Comparison of ENCODE assay signal across 8 cellular contexts in genomic region chr17:5191541-5192417, GRCh38. TPM values are rescaled to one million over a fixed set of nuclear protein-coding genes. Genes with fewer than 3 reads are reported as not detected.
DNase-seq lines count a peak whose midpoint lies in the region; ATAC-seq and TF ChIP-seq lines count a peak whose summit lies in the region.

Gene ZNF594, minus strand, starts transcription at chr17:5191868. Its CDS starts 7,612 bp downstream, at chr17:5184256.

- POLR2A ChIA-PET in activated CD4-positive, alpha-beta memory T cell treated with anti-CD3 and anti-CD28 coated beads for 36 hours (lab: Charles Lee) = interaction anchor here (0.6 to 1.2 kb wide), 4 partner anchors 9 to 706 kb away, joined by 3 to 6 read pairs (median 4); no protein-coding TSS in a partner anchor

- H3K36me3 Mint-ChIP-seq in activated CD4-positive, alpha-beta memory T cell treated with anti-CD3 and anti-CD28 coated beads for 36 hours = peaks cover 40% of the 10 kb centered on the region

- peak within 1 kb of the TSS; percentile 84 to 98 for H3K4me3 ChIP-seq in duodenal mucosa (ENCODE audit: low read depth in 1 of 2, low read length in 2 of 2)
- H3K4me3 ChIP-seq in lower leg skin (ENCODE audit: low read depth, poor library complexity, severe bottlenecking) = peak within 1 kb of the TSS; percentile 84

- no peak for TF ChIP-seq POLR2A in lower leg skin (IDR thresholded peaks at IDR 0.05)

- TF ChIP-seq CTCF in lower leg skin (IDR thresholded peaks at IDR 0.05) = peak in 1 of 3 donors; percentile 34

- H3K9ac ChIP-seq in duodenal mucosa (ENCODE audit: low read depth in 1 of 2, low read length in 2 of 2) = peak within 1 kb of the TSS; percentile 79 to 80

- peaks cover 14 to 20% of the 10 kb centered on the region in 2 donors for H3K9me3 ChIP-seq in duodenal mucosa (ENCODE audit: control insufficient read depth in 1 of 2, low read length in 2 of 2)

- peaks cover 29% of the 10 kb centered on the region for H3K9me3 Mint-ChIP-seq in activated CD4-positive, alpha-beta memory T cell treated with anti-CD3 and anti-CD28 coated beads for 36 hours

- peak within 1 kb of the TSS; percentile 95 for H3K4me3 Mint-ChIP-seq in activated CD4-positive, alpha-beta memory T cell treated with anti-CD3 and anti-CD28 coated beads for 36 hours

- peaks cover 20% of the 10 kb centered on the region for H3K4me1 Mint-ChIP-seq in activated CD4-positive, alpha-beta memory T cell treated with anti-CD3 and anti-CD28 coated beads for 36 hours (ENCODE audit: low read depth)

- CTCF ChIA-PET in activated CD4-positive, alpha-beta memory T cell treated with anti-CD3 and anti-CD28 coated beads for 36 hours (lab: Charles Lee) = interaction anchor here (0.5 to 1.6 kb wide), 10 partner anchors 9 to 295 kb away, joined by 3 to 8 read pairs (median 3); partner anchors contain the start of genes DERL2 and MIS12

- H3K27me3 ChIP-seq in duodenal mucosa (ENCODE audit: control insufficient read depth in 1 of 2, insufficient read depth in 2 of 2, low read length in 2 of 2) = no peaks in the 10 kb centered on the region

- H3K27ac ChIP-seq in duodenal mucosa (ENCODE audit: low read depth, low read length) = no peak within 1 kb of the TSS

- DNase-seq in CD1c-positive myeloid dendritic cell (ENCODE audit: extremely low spot score) (peak; percentile 96), NCI-H748 treated with DMSO at 0.1 percent for 48 hours (lab: John Stamatoyannopoulos, UW) (peak; percentile 95), lower leg skin (ENCODE audit: low spot score in 2 of 2) (peak; percentile 93 to 99)
- peak; percentile 99 for DNase-seq in activated CD4-positive, alpha-beta memory T cell treated with anti-CD3 and anti-CD28 coated beads for 36 hours
- peak; percentile 96 to 98 for DNase-seq in stimulated activated CD4-positive, alpha-beta T cell treated with anti-CD3 and anti-CD28 coated beads, Interleukin-4, amount 100 ng/mL, for 4 hours

- ATAC-seq in GM19395 (IDR thresholded peaks at IDR 0.05; ENCODE audit: unreplicated experiment) (peak; percentile 94), HG03558 (IDR thresholded peaks at IDR 0.05; ENCODE audit: extremely low read depth, unreplicated experiment) (peak; percentile 75)

- H3K36me3 ChIP-seq in duodenal mucosa (ENCODE audit: control insufficient read depth in 1 of 2, insufficient read depth in 2 of 2, low read length in 2 of 2) = peaks cover 2 to 4% of the 10 kb centered on the region in 2 donors

- H3K27me3 Mint-ChIP-seq in activated CD4-positive, alpha-beta memory T cell treated with anti-CD3 and anti-CD28 coated beads for 36 hours = no peaks in the 10 kb centered on the region

- intact Hi-C loops in activated CD4-positive, alpha-beta memory T cell treated with anti-CD3 and anti-CD28 coated beads for 36 hours (cut with micrococcal nuclease) = loop anchor here (2.0 to 5.0 kb wide), 2 partner anchors 81 to 226 kb away; partner anchors contain the start of genes NUP88 and ZNF232
- intact Hi-C loops in lower leg skin (cut with DNase I; ENCODE audit: low total_unique reads) = no loop called here

- 3 to 4% methylated on average over 47 to 48 of the region's 82 CpGs for WGBS in lower leg skin, 2 donors

- H3K27ac Mint-ChIP-seq in activated CD4-positive, alpha-beta memory T cell treated with anti-CD3 and anti-CD28 coated beads for 36 hours = peak within 1 kb of the TSS; percentile 52

- peaks cover 12 to 17% of the 10 kb centered on the region in 2 donors for H3K4me1 ChIP-seq in duodenal mucosa (ENCODE audit: control insufficient read depth in 1 of 2, insufficient read depth in 2 of 2, low read length in 2 of 2)

RNA-seq across cellular contexts. Expression of gene ZNF594, which starts in this region (rescaled TPM):
- 1 to 10 TPM; 5.3 to 6.2 TPM for total RNA-seq in activated CD4-positive, alpha-beta memory T cell treated with anti-CD3 and anti-CD28 coated beads for 36 hours
- total RNA-seq in lower leg skin = 1 to 10 TPM; 2.4 to 5.0 (median 3.8) TPM
